In genomic region chr1:1547011-1547410, GRCh38 we compare ENCODE assay signal across 23 cellular contexts. TPM values are rescaled to one million over a fixed set of nuclear protein-coding genes. Genes with fewer than 3 reads are reported as not detected.
DNase-seq lines count a peak whose midpoint lies in the region; ATAC-seq, FAIRE-seq and TF ChIP-seq lines count a peak whose summit lies in the region.
"Had no signal": no experiment of that assay in that cellular context is flagged by ENCODE, and none has a peak within 500 bp of the region (broad histone marks: within the 10 kb centered on the region; RNA-seq: fewer than 3 reads in every experiment).

No MANE protein-coding gene starts in this region.

- TF ChIP-seq EP300 in K562 (IDR thresholded peaks at IDR 0.05; ENCODE audit: low read length), result no peak

- peaks cover 1% of the 10 kb centered on the region for H3K4me1 Mint-ChIP-seq in activated naive CD8-positive, alpha-beta T cell (ENCODE audit: low read depth)
- no peaks in the 10 kb centered on the region for H3K4me1 Mint-ChIP-seq in activated naive CD8-positive, alpha-beta T cell treated with anti-CD3 and anti-CD28 coated beads, Interleukin-2, amount 50 U/mL, for 24 hours
- H3K4me1 Mint-ChIP-seq in stimulated activated naive B cell treated with anti-CD40 and anti-IgM and Interleukin-4, amounts not matched to agents 10 μg/mL and 1 μg/mL and 100 μg/mL, for 72 hours, result peaks cover 2 to 27% of the 10 kb centered on the region in 2 donors
- H3K4me1 Mint-ChIP-seq: CD14-positive monocyte, GM23338 had no signal

- no peaks in the 10 kb centered on the region for H3K36me3 Mint-ChIP-seq in activated naive CD8-positive, alpha-beta T cell
- peaks cover under 1% of the 10 kb centered on the region for H3K36me3 Mint-ChIP-seq in activated naive CD8-positive, alpha-beta T cell treated with anti-CD3 and anti-CD28 coated beads, Interleukin-2, amount 50 U/mL, for 24 hours (ENCODE audit: low read depth)
- H3K36me3 Mint-ChIP-seq in stimulated activated naive B cell treated with anti-CD40 and anti-IgM and Interleukin-4, amounts not matched to agents 10 μg/mL and 1 μg/mL and 100 μg/mL, for 72 hours, result peaks cover 30 to 36% of the 10 kb centered on the region in 2 donors

- H3K27ac Mint-ChIP-seq in activated naive CD8-positive, alpha-beta T cell, result peak overlapping the region; percentile 28
- no peak overlapping the region for H3K27ac Mint-ChIP-seq in activated naive CD8-positive, alpha-beta T cell treated with anti-CD3 and anti-CD28 coated beads, Interleukin-2, amount 50 U/mL, for 24 hours
- H3K27ac Mint-ChIP-seq in stimulated activated naive B cell treated with anti-CD40 and anti-IgM and Interleukin-4, amounts not matched to agents 10 μg/mL and 1 μg/mL and 100 μg/mL, for 72 hours, result peak overlapping the region; percentile 77
- H3K27ac Mint-ChIP-seq: GM23338 had no signal

- TF ChIP-seq RAD21 in K562 (CRISPR knock-in tag; conservative IDR thresholded peaks at IDR 0.05 in 1 of 2, IDR thresholded peaks at IDR 0.05 in 1 of 2), result no peak

- no peaks in the 10 kb centered on the region for H3K27me3 Mint-ChIP-seq in activated naive CD8-positive, alpha-beta T cell
- H3K27me3 Mint-ChIP-seq in activated naive CD8-positive, alpha-beta T cell treated with anti-CD3 and anti-CD28 coated beads, Interleukin-2, amount 50 U/mL, for 24 hours, result no peaks in the 10 kb centered on the region
- H3K27me3 Mint-ChIP-seq in stimulated activated naive B cell treated with anti-CD40 and anti-IgM and Interleukin-4, amounts not matched to agents 10 μg/mL and 1 μg/mL and 100 μg/mL, for 72 hours, result no peaks in the 10 kb centered on the region
- H3K27me3 Mint-ChIP-seq: CD8-positive, alpha-beta memory T cell had no signal

- in situ Hi-C loops in K562 (cut with MboI), result no loop called here

- CTCF ChIA-PET in K562 (lab: Yijun Ruan, JAX; ENCODE audit: low intra/inter-chr PET ratio), result no interaction called here

- no peak for ATAC-seq in activated naive CD8-positive, alpha-beta T cell treated with anti-CD3 and anti-CD28 coated beads, Interleukin-2, amount 50 U/mL, for 24 hours
- no peak for ATAC-seq in K562
- ATAC-seq in stimulated activated naive B cell treated with anti-CD40 and anti-IgM and Interleukin-4, amounts not matched to agents 10 μg/mL and 1 μg/mL and 100 μg/mL, for 72 hours (replicated peaks), result no peak
- ATAC-seq in GM21825 (IDR thresholded peaks at IDR 0.05; ENCODE audit: unreplicated experiment), result no peak
- no peak for ATAC-seq in GM21381 (IDR thresholded peaks at IDR 0.05; ENCODE audit: unreplicated experiment)
- ATAC-seq: GM23338 had no signal

- no peak overlapping the region for H2AFZ ChIP-seq in K562 (ENCODE audit: low read depth, low read length)
- H2AFZ ChIP-seq: GM23338 had no signal

- peaks cover 71% of the 10 kb centered on the region for H3K36me3 ChIP-seq in K562 (ENCODE audit: control insufficient read depth, insufficient read depth, low read length)

- no peak for FAIRE-seq in K562 (lab: Jason Lieb, UNC)
- FAIRE-seq: GM12891, GM19239, H54, HTR-8/SVneo had no signal

- no peak overlapping the region for H3K4me3 Mint-ChIP-seq in activated naive CD8-positive, alpha-beta T cell
- no peak overlapping the region for H3K4me3 Mint-ChIP-seq in activated naive CD8-positive, alpha-beta T cell treated with anti-CD3 and anti-CD28 coated beads, Interleukin-2, amount 50 U/mL, for 24 hours
- no peak overlapping the region for H3K4me3 Mint-ChIP-seq in stimulated activated naive B cell treated with anti-CD40 and anti-IgM and Interleukin-4, amounts not matched to agents 10 μg/mL and 1 μg/mL and 100 μg/mL, for 72 hours
- H3K4me3 Mint-ChIP-seq: CD14-positive monocyte; CD8-positive, alpha-beta memory T cell; GM23338 had no signal

- TF ChIP-seq CTCF in K562 (IDR thresholded peaks at IDR 0.05 in 2 of 3, conservative IDR thresholded peaks at IDR 0.05 in 1 of 3; ENCODE audit: insufficient read depth in 2 of 3, low read depth in 1 of 3, low read length in 3 of 3), result no peak

- POLR2A ChIA-PET in K562 (lab: Yijun Ruan, JAX), result interaction anchor here (0.6 to 4.7 kb wide), 4 partner anchors 10 to 49 kb away, joined by 4 to 36 read pairs (median 6); no protein-coding TSS in a partner anchor

- H3K9me3 Mint-ChIP-seq in activated naive CD8-positive, alpha-beta T cell (ENCODE audit: low read depth), result no peaks in the 10 kb centered on the region
- no peaks in the 10 kb centered on the region for H3K9me3 Mint-ChIP-seq in activated naive CD8-positive, alpha-beta T cell treated with anti-CD3 and anti-CD28 coated beads, Interleukin-2, amount 50 U/mL, for 24 hours
- no peaks in the 10 kb centered on the region for H3K9me3 Mint-ChIP-seq in stimulated activated naive B cell treated with anti-CD40 and anti-IgM and Interleukin-4, amounts not matched to agents 10 μg/mL and 1 μg/mL and 100 μg/mL, for 72 hours
- H3K9me3 Mint-ChIP-seq: CD8-positive, alpha-beta memory T cell; GM23338 had no signal

- H3K27me3 ChIP-seq in K562 (ENCODE audit: control insufficient read depth in 2 of 2, insufficient read depth in 2 of 2, low read length in 2 of 2), result no peaks in the 10 kb centered on the region
- H3K27me3 ChIP-seq: BLaER1 had no signal

- H3K79me2 ChIP-seq in K562 (ENCODE audit: control insufficient read depth, insufficient read depth, low read length), result peaks cover 28% of the 10 kb centered on the region

- H3K4me3 ChIP-seq in K562, result no peak overlapping the region
- H3K4me3 ChIP-seq: BLaER1, GM23338 had no signal

- no peak for DNase-seq in activated naive CD8-positive, alpha-beta T cell treated with anti-CD3 and anti-CD28 coated beads, Interleukin-2, amount 50 U/mL, for 24 hours
- DNase-seq in K562 (ENCODE audit: extremely low read depth in 1 of 4, low spot score in 3 of 4), result no peak
- DNase-seq in stimulated activated naive B cell treated with anti-CD40 and anti-IgM and Interleukin-4, amounts not matched to agents 10 μg/mL and 1 μg/mL and 100 μg/mL, for 72 hours, result no peak
- no peak for DNase-seq in GM03348 (ENCODE audit: low spot score)
- DNase-seq: 8988T; CD8-positive, alpha-beta memory T cell; COR-L47; DMS 273 treated with DMSO at 0.1 percent for 48 hours; DMS53; DND-41; EL; HCEC 1CT; IMR-90 had no signal

- H4K20me1 ChIP-seq in K562 (replicated peaks; ENCODE audit: control insufficient read depth, insufficient read depth, low read length), result peaks cover 16% of the 10 kb centered on the region

- peak overlapping the region in 1 of 2 experiments; percentile 69; a peak in 1 of 4 replicates for H3K9ac ChIP-seq in K562 (ENCODE audit: insufficient read depth in 1 of 2, low read depth in 2 of 2, low read length in 2 of 2)
- H3K9ac ChIP-seq: BLaER1 had no signal

- no peak for TF ChIP-seq POLR2A in K562 (conservative IDR thresholded peaks at IDR 0.05)

- no peaks in the 10 kb centered on the region for H3K9me3 ChIP-seq in K562 (replicated peaks; ENCODE audit: control insufficient read depth, insufficient read depth, low read depth, low read length)
- H3K9me3 ChIP-seq: BLaER1 had no signal

- 91% methylated on average over 8 of the region's 9 CpGs for WGBS in K562 (ENCODE audit: insufficient coverage, low coverage, missing lambda C conversion rate)

- H3K27ac ChIP-seq in K562 (ENCODE audit: extremely low read depth, low read depth, low read length), result no peak overlapping the region
- H3K27ac ChIP-seq: BLaER1 had no signal

- no TSS peak for BruUV-seq in K562 (replicated peaks; lab: Mats Ljungman, UMichigan)

- peaks cover 6% of the 10 kb centered on the region for H3K9me1 ChIP-seq in K562 (ENCODE audit: control insufficient read depth, insufficient read depth, low read length)

- peaks cover 0 to 51% of the 10 kb centered on the region in 2 experiments; a peak in 2 of 5 replicates for H3K4me1 ChIP-seq in K562 (replicated peaks in 1 of 2; ENCODE audit: control insufficient read depth in 2 of 2, insufficient read depth in 2 of 2, low read length in 2 of 2)

- intact Hi-C loops in K562 (cut with micrococcal nuclease), result no loop called here

- no peak overlapping the region for H3K4me2 ChIP-seq in K562 (ENCODE audit: insufficient read depth, low read length)
- H3K4me2 ChIP-seq: BLaER1, GM23338 had no signal

RNA-seq across cellular contexts. Expression of gene TMEM240, which starts 6.6 kb away (rescaled TPM):
- total RNA-seq in K562 (2011; cell fraction: chromatin; rRNA removed; ENCODE audit: low replicate concordance), result 1.2 and 8.3 TPM in 2 replicates
- 5.3 and 6.0 TPM in 2 replicates for total RNA-seq in K562 (2011; cell fraction: nucleolus; rRNA removed)
- total RNA-seq in K562 (2011; cell fraction: nucleoplasm; rRNA removed), result 2.6 and 6.0 TPM in 2 replicates
- total RNA-seq in K562 (2014; rRNA removed), result 0.78 TPM in 1 of 2 replicates, not detected in the other
- not detected in 2 replicates for total RNA-seq in K562 (2014; rRNA removed; fragmentation: Illumina TruSeq; extraction: Trizol)
- total RNA-seq in K562 (2015; rRNA removed; fragmentation: Illumina TruSeq; extraction: Trizol), result 0.38 and 0.43 TPM in 2 replicates
- 1.3 and 2.0 TPM in 2 replicates for total RNA-seq in K562 (2021)
- polyA plus RNA-seq in K562 (2011; rRNA removed), result 0.24 TPM in 2 replicates
- polyA plus RNA-seq in K562 (2011; cell fraction: cytosol; rRNA removed), result 0.46 TPM in 1 of 2 replicates, not detected in the other
- 3.5 and 8.1 TPM in 2 replicates for polyA plus RNA-seq in K562 (2011; cell fraction: nucleus; rRNA removed)
- polyA plus RNA-seq in K562 (2012), result 1.1 and 3.2 TPM in 2 replicates
- not detected in 2 replicates for polyA plus RNA-seq in K562 (2014; fragmentation: Illumina TruSeq; extraction: Trizol)
- not detected for polyA plus RNA-seq in K562 (2014; fragmentation: Nextera tagmentation; extraction: Ambion mirVana)
- 0.28 and 0.94 TPM in 2 replicates for polyA plus RNA-seq in K562 (2014; rRNA removed)
- polyA minus RNA-seq in K562 (2011; rRNA and poly(A)+ RNA removed), result not detected in 2 replicates
- polyA minus RNA-seq in K562 (2011; cell fraction: cytosol; rRNA and poly(A)+ RNA removed), result not detected in 2 replicates
- 0.56 and 0.67 TPM in 2 replicates for polyA minus RNA-seq in K562 (2011; cell fraction: nucleus; rRNA and poly(A)+ RNA removed)
- polyA plus RNA-seq: CD14-positive monocyte; CD8-positive, alpha-beta memory T cell had no signal

RNA-seq across cellular contexts. Expression of gene SSU72, which starts 27.7 kb away (rescaled TPM):
- 158 and 318 TPM in 2 replicates for total RNA-seq in K562 (2011; cell fraction: chromatin; rRNA removed; ENCODE audit: low replicate concordance)
- 177 TPM in 2 replicates for total RNA-seq in K562 (2011; cell fraction: nucleolus; rRNA removed)
- total RNA-seq in K562 (2011; cell fraction: nucleoplasm; rRNA removed), result 165 and 176 TPM in 2 replicates
- total RNA-seq in K562 (2014; rRNA removed), result 157 and 175 TPM in 2 replicates
- total RNA-seq in K562 (2014; rRNA removed; fragmentation: Illumina TruSeq; extraction: Trizol), result 75.3 and 77.6 TPM in 2 replicates
- 79.3 and 80.4 TPM in 2 replicates for total RNA-seq in K562 (2015; rRNA removed; fragmentation: Illumina TruSeq; extraction: Trizol)
- 185 and 187 TPM in 2 replicates for total RNA-seq in K562 (2021)
- polyA plus RNA-seq in K562 (2011; rRNA removed), result 77.5 and 94.6 TPM in 2 replicates
- polyA plus RNA-seq in K562 (2011; cell fraction: cytosol; rRNA removed), result 108 and 136 TPM in 2 replicates
- polyA plus RNA-seq in K562 (2011; cell fraction: nucleus; rRNA removed), result 118 and 152 TPM in 2 replicates
- polyA plus RNA-seq in K562 (2012), result 185 and 187 TPM in 2 replicates
- 184 and 187 TPM in 2 replicates for polyA plus RNA-seq in K562 (2014; fragmentation: Illumina TruSeq; extraction: Trizol)
- polyA plus RNA-seq in K562 (2014; fragmentation: Nextera tagmentation; extraction: Ambion mirVana), result 10 to 100 TPM; 70.8 to 90.8 TPM
- 201 and 217 TPM in 2 replicates for polyA plus RNA-seq in K562 (2014; rRNA removed)
- 79.6 and 115 TPM in 2 replicates for polyA minus RNA-seq in K562 (2011; rRNA and poly(A)+ RNA removed)
- polyA minus RNA-seq in K562 (2011; cell fraction: cytosol; rRNA and poly(A)+ RNA removed), result 73.7 and 101 TPM in 2 replicates
- 42.8 and 44.6 TPM in 2 replicates for polyA minus RNA-seq in K562 (2011; cell fraction: nucleus; rRNA and poly(A)+ RNA removed)

RNA-seq across cellular contexts. Expression of gene ATAD3A, which starts 35.0 kb away (rescaled TPM):
- total RNA-seq in K562 (2011; cell fraction: chromatin; rRNA removed; ENCODE audit: low replicate concordance), result 54.7 and 190 TPM in 2 replicates
- 155 and 182 TPM in 2 replicates for total RNA-seq in K562 (2011; cell fraction: nucleolus; rRNA removed)
- 64.8 and 77.4 TPM in 2 replicates for total RNA-seq in K562 (2011; cell fraction: nucleoplasm; rRNA removed)
- 173 and 183 TPM in 2 replicates for total RNA-seq in K562 (2014; rRNA removed)
- 18.6 and 20.2 TPM in 2 replicates for total RNA-seq in K562 (2014; rRNA removed; fragmentation: Illumina TruSeq; extraction: Trizol)
- total RNA-seq in K562 (2015; rRNA removed; fragmentation: Illumina TruSeq; extraction: Trizol), result 80.1 and 87.1 TPM in 2 replicates
- total RNA-seq in K562 (2021), result 151 and 167 TPM in 2 replicates
- polyA plus RNA-seq in K562 (2011; rRNA removed), result 36.7 and 40.8 TPM in 2 replicates
- 47.1 and 118 TPM in 2 replicates for polyA plus RNA-seq in K562 (2011; cell fraction: cytosol; rRNA removed)
- 98.3 and 162 TPM in 2 replicates for polyA plus RNA-seq in K562 (2011; cell fraction: nucleus; rRNA removed)
- polyA plus RNA-seq in K562 (2012), result 69.9 and 90.0 TPM in 2 replicates
- 29.2 and 90.5 TPM in 2 replicates for polyA plus RNA-seq in K562 (2014; fragmentation: Illumina TruSeq; extraction: Trizol)
- 1 to 10 TPM in 1 of 2 experiments, under 1 TPM in 1; 0.10 to 1.0 TPM for polyA plus RNA-seq in K562 (2014; fragmentation: Nextera tagmentation; extraction: Ambion mirVana)
- 123 and 131 TPM in 2 replicates for polyA plus RNA-seq in K562 (2014; rRNA removed)
- 14.9 and 33.5 TPM in 2 replicates for polyA minus RNA-seq in K562 (2011; rRNA and poly(A)+ RNA removed)
- 50.2 and 62.0 TPM in 2 replicates for polyA minus RNA-seq in K562 (2011; cell fraction: cytosol; rRNA and poly(A)+ RNA removed)
- 28.4 and 31.9 TPM in 2 replicates for polyA minus RNA-seq in K562 (2011; cell fraction: nucleus; rRNA and poly(A)+ RNA removed)

RNA-seq across cellular contexts. Expression of gene FNDC10, which starts 52.9 kb away (rescaled TPM):
- total RNA-seq in K562 (2011; cell fraction: chromatin; rRNA removed; ENCODE audit: low replicate concordance), result 0.83 and 3.0 TPM in 2 replicates
- 3.7 and 4.7 TPM in 2 replicates for total RNA-seq in K562 (2011; cell fraction: nucleolus; rRNA removed)
- 2.1 and 4.0 TPM in 2 replicates for total RNA-seq in K562 (2011; cell fraction: nucleoplasm; rRNA removed)
- total RNA-seq in K562 (2014; rRNA removed), result 2.2 and 3.1 TPM in 2 replicates
- 0.29 TPM in 1 of 2 replicates, not detected in the other for total RNA-seq in K562 (2014; rRNA removed; fragmentation: Illumina TruSeq; extraction: Trizol)
- total RNA-seq in K562 (2015; rRNA removed; fragmentation: Illumina TruSeq; extraction: Trizol), result 2.9 and 3.8 TPM in 2 replicates
- 6.3 and 7.7 TPM in 2 replicates for total RNA-seq in K562 (2021)
- 1.4 and 2.3 TPM in 2 replicates for polyA plus RNA-seq in K562 (2011; rRNA removed)
- polyA plus RNA-seq in K562 (2011; cell fraction: cytosol; rRNA removed), result 4.3 and 18.6 TPM in 2 replicates
- polyA plus RNA-seq in K562 (2011; cell fraction: nucleus; rRNA removed), result 2.5 and 5.4 TPM in 2 replicates
- polyA plus RNA-seq in K562 (2012), result 6.7 and 7.8 TPM in 2 replicates
- 1.6 and 4.4 TPM in 2 replicates for polyA plus RNA-seq in K562 (2014; fragmentation: Illumina TruSeq; extraction: Trizol)
- polyA plus RNA-seq in K562 (2014; fragmentation: Nextera tagmentation; extraction: Ambion mirVana), result under 1 TPM; 0.08 to 0.11 TPM
- polyA plus RNA-seq in K562 (2014; rRNA removed), result 3.2 and 5.5 TPM in 2 replicates
- polyA minus RNA-seq in K562 (2011; rRNA and poly(A)+ RNA removed), result 0.45 and 1.0 TPM in 2 replicates
- polyA minus RNA-seq in K562 (2011; cell fraction: cytosol; rRNA and poly(A)+ RNA removed), result 7.0 and 9.5 TPM in 2 replicates
- 2.7 and 3.0 TPM in 2 replicates for polyA minus RNA-seq in K562 (2011; cell fraction: nucleus; rRNA and poly(A)+ RNA removed)
